16 cellular contexts compared by ENCODE assay signal in genomic region chr21:41958886-41959563, GRCh38. TPM values are rescaled to one million over a fixed set of nuclear protein-coding genes. Genes with fewer than 3 reads are reported as not detected.
DNase-seq lines count a peak whose midpoint lies in the region; ATAC-seq and TF ChIP-seq lines count a peak whose summit lies in the region.
"Had no signal": no experiment of that assay in that cellular context is flagged by ENCODE, and none has a peak within 500 bp of the region (broad histone marks: within the 10 kb centered on the region; RNA-seq: fewer than 3 reads in every experiment).

No MANE protein-coding gene starts in this region.

- H3K4me2 ChIP-seq in mammary epithelial cell (ENCODE audit: insufficient read depth, low read depth, low read length): peak overlapping the region; percentile 23

- dilution Hi-C loops in mammary epithelial cell (cut with HindIII; ENCODE audit: low sequenced_read_pairs): no loop called here

- peaks cover 38% of the 10 kb centered on the region for H3K4me1 ChIP-seq in mammary epithelial cell (ENCODE audit: insufficient read depth, low read length)

- H3K27me3 ChIP-seq in mammary epithelial cell (ENCODE audit: insufficient read depth, low read length): no peaks in the 10 kb centered on the region

- H3K4me3 Mint-ChIP-seq in activated naive CD4-positive, alpha-beta T cell treated with anti-CD3 and anti-CD28 coated beads, Interleukin-2, amount 10 ng/mL, durations not matched to agents 7 days and 5 days: no peak overlapping the region
- H3K4me3 Mint-ChIP-seq: activated CD8-positive, alpha-beta T cell treated with anti-CD3 and anti-CD28 coated beads for 36 hours; naive thymus-derived CD8-positive, alpha-beta T cell; T-helper 17 cell had no signal

- no peaks in the 10 kb centered on the region for H3K9me3 ChIP-seq in mammary epithelial cell (replicated peaks; ENCODE audit: insufficient read depth, low read length)

- no TSS peak for BruUV-seq in mammary epithelial cell (replicated peaks; lab: Mats Ljungman, UMichigan)

- no peak overlapping the region for H3K4me3 ChIP-seq in mammary epithelial cell (replicated peaks in 1 of 3; ENCODE audit: insufficient read depth in 1 of 3, low read depth in 2 of 3, low read length in 3 of 3)

- 14% methylated on average over 16 of the region's 16 CpGs for WGBS in mammary epithelial cell (ENCODE audit: low coverage, missing lambda C conversion rate)

- peak overlapping the region; percentile 89 for H2AFZ ChIP-seq in mammary epithelial cell (ENCODE audit: low read depth, low read length)

- CTCF ChIA-PET in mammary epithelial cell (lab: Charles Lee; ENCODE audit: low non-redundant PET): interaction anchor here (0.6 kb wide), 1 partner anchor 27 kb away, joined by 3 read pairs; no protein-coding TSS in a partner anchor
- CTCF ChIA-PET in activated naive CD4-positive, alpha-beta T cell treated with anti-CD3 and anti-CD28 coated beads, Interleukin-2, amount 10 ng/mL, durations not matched to agents 7 days and 5 days (lab: Charles Lee): no interaction called here

- no peaks in the 10 kb centered on the region for H4K20me1 ChIP-seq in mammary epithelial cell (ENCODE audit: insufficient read depth, low read length)

- H3K27me3 Mint-ChIP-seq in activated naive CD4-positive, alpha-beta T cell treated with anti-CD3 and anti-CD28 coated beads, Interleukin-2, amount 10 ng/mL, durations not matched to agents 7 days and 5 days: peaks cover 56% of the 10 kb centered on the region

- no peaks in the 10 kb centered on the region for H3K9me3 Mint-ChIP-seq in activated naive CD4-positive, alpha-beta T cell treated with anti-CD3 and anti-CD28 coated beads, Interleukin-2, amount 10 ng/mL, durations not matched to agents 7 days and 5 days
- H3K9me3 Mint-ChIP-seq: activated CD8-positive, alpha-beta T cell treated with anti-CD3 and anti-CD28 coated beads for 36 hours; naive thymus-derived CD8-positive, alpha-beta T cell had no signal

- peak overlapping the region; percentile 83 for H3K27ac ChIP-seq in mammary epithelial cell (ENCODE audit: insufficient read depth, low read depth, low read length)

- no peaks in the 10 kb centered on the region for H3K79me2 ChIP-seq in mammary epithelial cell (ENCODE audit: insufficient read depth, low read length)

- no peak for ATAC-seq in HG03196 (IDR thresholded peaks at IDR 0.05; ENCODE audit: unreplicated experiment)
- ATAC-seq: activated CD8-positive, alpha-beta T cell treated with anti-CD3 and anti-CD28 coated beads for 36 hours; naive thymus-derived CD8-positive, alpha-beta T cell; T-helper 17 cell had no signal

- DNase-seq in A172 (ENCODE audit: low spot score) (peak; percentile 82), LHCN-M2 (ENCODE audit: low read depth) (peak; percentile 79), mammary epithelial cell (peak; percentile 81), myocyte (ENCODE audit: low read depth) (peak; percentile 83), NCI-H146 (lab: John Stamatoyannopoulos, UW) (no peak), NCI-H526 treated with DMSO at 0.1 percent for 48 hours (lab: John Stamatoyannopoulos, UW) (no peak)
- DNase-seq in activated naive CD4-positive, alpha-beta T cell treated with anti-CD3 and anti-CD28 coated beads, Interleukin-2, amount 10 ng/mL, durations not matched to agents 7 days and 5 days: no peak
- DNase-seq: activated CD8-positive, alpha-beta T cell treated with anti-CD3 and anti-CD28 coated beads for 36 hours; activated naive CD4-positive, alpha-beta T cell treated with anti-CD3 and anti-CD28 coated beads, Interleukin-2, amount 50 U/mL, for 16 hours; cerebellar nuclear complex; DMS79 treated with DMSO at 0.1 percent for 48 hours; KBM-7; naive thymus-derived CD8-positive, alpha-beta T cell; NCI-H2081 treated with DMSO at 0.1 percent for 48 hours; T-helper 17 cell had no signal

- H3K27ac Mint-ChIP-seq in activated naive CD4-positive, alpha-beta T cell treated with anti-CD3 and anti-CD28 coated beads, Interleukin-2, amount 10 ng/mL, durations not matched to agents 7 days and 5 days: no peak overlapping the region
- H3K27ac Mint-ChIP-seq: activated CD8-positive, alpha-beta T cell treated with anti-CD3 and anti-CD28 coated beads for 36 hours; naive thymus-derived CD8-positive, alpha-beta T cell; T-helper 17 cell had no signal

- in situ Hi-C loops in mammary epithelial cell (cut with MboI; ENCODE audit: low sequenced_read_pairs in 2 of 2): no loop called here

- H3K36me3 Mint-ChIP-seq in activated naive CD4-positive, alpha-beta T cell treated with anti-CD3 and anti-CD28 coated beads, Interleukin-2, amount 10 ng/mL, durations not matched to agents 7 days and 5 days: no peaks in the 10 kb centered on the region
- H3K36me3 Mint-ChIP-seq: naive thymus-derived CD8-positive, alpha-beta T cell had no signal

- no peak for TF ChIP-seq CTCF in mammary epithelial cell (conservative IDR thresholded peaks at IDR 0.05 in 1 of 2, IDR thresholded peaks at IDR 0.05 in 1 of 2; ENCODE audit: extremely low read depth in 1 of 2, insufficient read depth in 1 of 2, low read depth in 1 of 2, low read length in 2 of 2)

- intact Hi-C loops in mammary epithelial cell (cut with micrococcal nuclease): loop anchor here (2.0 kb wide), 1 partner anchor 52 kb away; the partner anchor contains the start of gene ZBTB21

- no peak overlapping the region for H3K9ac ChIP-seq in mammary epithelial cell (ENCODE audit: insufficient read depth, low read length)

- no peaks in the 10 kb centered on the region for H3K36me3 ChIP-seq in mammary epithelial cell (ENCODE audit: insufficient read depth, low read length)

- peaks cover 9% of the 10 kb centered on the region for H3K4me1 Mint-ChIP-seq in activated naive CD4-positive, alpha-beta T cell treated with anti-CD3 and anti-CD28 coated beads, Interleukin-2, amount 10 ng/mL, durations not matched to agents 7 days and 5 days

RNA-seq across cellular contexts. Expression of gene C2CD2, which starts 5.2 kb away (rescaled TPM):
- total RNA-seq in A172 (2014; rRNA removed; shearing (Covaris generic)): 19.7 and 31.4 TPM in 2 replicates
- total RNA-seq in LHCN-M2 (2014; rRNA removed): 13.5 and 22.2 TPM in 2 replicates
- 10.0 TPM for polyA plus RNA-seq in LHCN-M2 (2012)
- total RNA-seq in mammary epithelial cell: 10 to 100 TPM; 29.1 to 36.7 TPM
- polyA plus RNA-seq in mammary epithelial cell: 28.0 TPM
- polyA minus RNA-seq in mammary epithelial cell: 90.3 TPM
- 8.3 and 9.4 TPM in 2 replicates for total RNA-seq in myocyte
- polyA plus RNA-seq in myocyte (2012): 9.4 TPM

RNA-seq across cellular contexts. Expression of gene ZBTB21, which starts 51.1 kb away (rescaled TPM):
- total RNA-seq in A172 (2014; rRNA removed; shearing (Covaris generic)): 13.6 and 15.2 TPM in 2 replicates
- 7.4 and 8.3 TPM in 2 replicates for total RNA-seq in LHCN-M2 (2014; rRNA removed)
- 2.4 TPM for polyA plus RNA-seq in LHCN-M2 (2012)
- 10 to 100 TPM; 16.3 to 22.4 TPM for total RNA-seq in mammary epithelial cell
- polyA plus RNA-seq in mammary epithelial cell: 6.7 TPM
- polyA minus RNA-seq in mammary epithelial cell: 11.0 TPM
- total RNA-seq in myocyte: 7.3 and 8.0 TPM in 2 replicates
- 3.5 TPM for polyA plus RNA-seq in myocyte (2012)

Comparison
In these comparisons a context has a peak if more than half of its experiments do, and no peak if none do; other contexts are left out.
1. DNase-seq: peak in A172 (single experiment), LHCN-M2 (single experiment), mammary epithelial cell (single experiment) and myocyte (single experiment); none in activated naive CD4-positive, alpha-beta T cell treated with anti-CD3 and anti-CD28 coated beads, Interleukin-2, amount 10 ng/mL, durations not matched to agents 7 days and 5 days (single experiment), NCI-H146 (single experiment) and NCI-H526 treated with DMSO at 0.1 percent for 48 hours (single experiment).